2 cellular contexts compared by ENCODE assay signal in the genomic region with DNA sequence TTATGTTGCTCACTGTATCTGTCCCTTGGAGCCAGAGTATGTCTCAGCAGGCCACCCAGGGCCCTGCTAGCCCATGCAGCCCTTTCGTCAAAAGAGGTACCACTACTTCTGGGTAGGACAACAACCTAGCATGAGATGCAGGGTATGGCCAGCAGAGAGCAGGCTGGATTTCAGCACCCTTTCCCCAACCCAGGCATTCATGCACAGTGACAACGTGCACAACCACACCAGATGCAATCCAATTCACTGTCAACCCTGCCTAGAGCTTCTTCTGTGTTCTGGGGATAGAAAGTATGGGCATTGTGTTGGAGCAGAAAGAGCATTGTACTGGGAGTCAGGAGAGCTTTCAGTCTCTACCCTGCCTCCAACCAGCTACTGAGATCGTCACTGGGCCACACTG.
TF ChIP-seq lines count a peak whose summit lies in the region.

No MANE protein-coding gene starts in this region.

TF ChIP-seq in liver, 16 proteins besides CTCF, POLR2A, EP300 and RAD21:
- TF ChIP-seq, protein P1, sequence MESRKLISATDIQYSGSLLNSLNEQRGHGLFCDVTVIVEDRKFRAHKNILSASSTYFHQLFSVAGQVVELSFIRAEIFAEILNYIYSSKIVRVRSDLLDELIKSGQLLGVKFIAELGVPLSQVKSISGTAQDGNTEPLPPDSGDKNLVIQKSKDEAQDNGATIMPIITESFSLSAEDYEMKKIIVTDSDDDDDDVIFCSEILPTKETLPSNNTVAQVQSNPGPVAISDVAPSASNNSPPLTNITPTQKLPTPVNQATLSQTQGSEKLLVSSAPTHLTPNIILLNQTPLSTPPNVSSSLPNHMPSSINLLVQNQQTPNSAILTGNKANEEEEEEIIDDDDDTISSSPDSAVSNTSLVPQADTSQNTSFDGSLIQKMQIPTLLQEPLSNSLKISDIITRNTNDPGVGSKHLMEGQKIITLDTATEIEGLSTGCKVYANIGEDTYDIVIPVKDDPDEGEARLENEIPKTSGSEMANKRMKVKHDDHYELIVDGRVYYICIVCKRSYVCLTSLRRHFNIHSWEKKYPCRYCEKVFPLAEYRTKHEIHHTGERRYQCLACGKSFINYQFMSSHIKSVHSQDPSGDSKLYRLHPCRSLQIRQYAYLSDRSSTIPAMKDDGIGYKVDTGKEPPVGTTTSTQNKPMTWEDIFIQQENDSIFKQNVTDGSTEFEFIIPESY (IDR thresholded peaks at IDR 0.05) = no peak
- no peak for TF ChIP-seq TAF1 (conservative IDR thresholded peaks at IDR 0.05)
- TF ChIP-seq HNF4G (IDR thresholded peaks at IDR 0.05) = no peak
- no peak for TF ChIP-seq JUND (IDR thresholded peaks at IDR 0.05)
- TF ChIP-seq, protein P2, sequence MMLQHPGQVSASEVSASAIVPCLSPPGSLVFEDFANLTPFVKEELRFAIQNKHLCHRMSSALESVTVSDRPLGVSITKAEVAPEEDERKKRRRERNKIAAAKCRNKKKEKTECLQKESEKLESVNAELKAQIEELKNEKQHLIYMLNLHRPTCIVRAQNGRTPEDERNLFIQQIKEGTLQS (IDR thresholded peaks at IDR 0.05) = no peak
- TF ChIP-seq NR2F2 (IDR thresholded peaks at IDR 0.05) = no peak
- no peak for TF ChIP-seq SP1 (IDR thresholded peaks at IDR 0.05)
- no peak for TF ChIP-seq GABPA (IDR thresholded peaks at IDR 0.05 in 1 of 2, conservative IDR thresholded peaks at IDR 0.05 in 1 of 2)
- no peak for TF ChIP-seq FOXA1 (IDR thresholded peaks at IDR 0.05)
- TF ChIP-seq RXRA (IDR thresholded peaks at IDR 0.05) = no peak
- TF ChIP-seq EGR1 (IDR thresholded peaks at IDR 0.05; ENCODE audit: low read depth in 2 of 2) = no peak
- no peak for TF ChIP-seq YY1 (IDR thresholded peaks at IDR 0.05)
- TF ChIP-seq HNF4A (conservative IDR thresholded peaks at IDR 0.05) = no peak
- TF ChIP-seq FOXA2 (IDR thresholded peaks at IDR 0.05) = no peak

TF ChIP-seq in HepG2, 621 proteins besides CTCF, POLR2A, EP300 and RAD21 (continued from another document):
- TF ChIP-seq, protein P3, sequence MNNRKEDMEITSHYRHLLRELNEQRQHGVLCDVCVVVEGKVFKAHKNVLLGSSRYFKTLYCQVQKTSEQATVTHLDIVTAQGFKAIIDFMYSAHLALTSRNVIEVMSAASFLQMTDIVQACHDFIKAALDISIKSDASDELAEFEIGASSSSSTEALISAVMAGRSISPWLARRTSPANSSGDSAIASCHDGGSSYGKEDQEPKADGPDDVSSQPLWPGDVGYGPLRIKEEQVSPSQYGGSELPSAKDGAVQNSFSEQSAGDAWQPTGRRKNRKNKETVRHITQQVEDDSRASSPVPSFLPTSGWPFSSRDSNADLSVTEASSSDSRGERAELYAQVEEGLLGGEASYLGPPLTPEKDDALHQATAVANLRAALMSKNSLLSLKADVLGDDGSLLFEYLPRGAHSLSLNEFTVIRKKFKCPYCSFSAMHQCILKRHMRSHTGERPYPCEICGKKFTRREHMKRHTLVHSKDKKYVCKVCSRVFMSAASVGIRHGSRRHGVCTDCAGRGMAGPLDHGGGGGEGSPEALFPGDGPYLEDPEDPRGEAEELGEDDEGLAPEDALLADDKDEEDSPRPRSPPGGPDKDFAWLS (CRISPR knock-in tag; IDR thresholded peaks at IDR 0.05; ENCODE audit: borderline replicate concordance) = no peak
- TF ChIP-seq ZSCAN22 (CRISPR knock-in tag; IDR thresholded peaks at IDR 0.05) (no peak), PHF20 (CRISPR knock-in tag; IDR thresholded peaks at IDR 0.05) (no peak), HNF4A (CRISPR knock-in tag; IDR thresholded peaks at IDR 0.05) (no peak), REPIN1 (CRISPR knock-in tag; IDR thresholded peaks at IDR 0.05; ENCODE audit: borderline replicate concordance, low read depth) (no peak), ZNF777 (CRISPR knock-in tag; IDR thresholded peaks at IDR 0.05) (no peak), MTA1 (CRISPR knock-in tag; IDR thresholded peaks at IDR 0.05; ENCODE audit: borderline replicate concordance) (no peak), ZNF430 (CRISPR knock-in tag; IDR thresholded peaks at IDR 0.05) (no peak)
